Comparison of ENCODE assay signal across 1 cellular context in genomic region chr9:112377684-112378344, GRCh38.
TF ChIP-seq lines count a peak whose summit lies in the region.

No MANE protein-coding gene starts in this region.

TF ChIP-seq in HCT116, 20 proteins besides CTCF, POLR2A, EP300 and RAD21 (continued from another document):
- TF ChIP-seq CEBPB (IDR thresholded peaks at IDR 0.05; ENCODE audit: low read depth) (no peak), TCF7L2 (IDR thresholded peaks at IDR 0.05; ENCODE audit: borderline replicate concordance, extremely low read depth, insufficient read depth, insufficient read length) (no peak), CBX3 (IDR thresholded peaks at IDR 0.05; ENCODE audit: low read depth) (no peak), ZBTB33 (IDR thresholded peaks at IDR 0.05; ENCODE audit: extremely low read depth, insufficient replicate concordance, low read length) (no peak), EZH2 (IDR thresholded peaks at IDR 0.05) (no peak), YY1 (IDR thresholded peaks at IDR 0.05; ENCODE audit: extremely low read depth, insufficient replicate concordance, low read depth, low read length) (no peak)
